In the genomic region with DNA sequence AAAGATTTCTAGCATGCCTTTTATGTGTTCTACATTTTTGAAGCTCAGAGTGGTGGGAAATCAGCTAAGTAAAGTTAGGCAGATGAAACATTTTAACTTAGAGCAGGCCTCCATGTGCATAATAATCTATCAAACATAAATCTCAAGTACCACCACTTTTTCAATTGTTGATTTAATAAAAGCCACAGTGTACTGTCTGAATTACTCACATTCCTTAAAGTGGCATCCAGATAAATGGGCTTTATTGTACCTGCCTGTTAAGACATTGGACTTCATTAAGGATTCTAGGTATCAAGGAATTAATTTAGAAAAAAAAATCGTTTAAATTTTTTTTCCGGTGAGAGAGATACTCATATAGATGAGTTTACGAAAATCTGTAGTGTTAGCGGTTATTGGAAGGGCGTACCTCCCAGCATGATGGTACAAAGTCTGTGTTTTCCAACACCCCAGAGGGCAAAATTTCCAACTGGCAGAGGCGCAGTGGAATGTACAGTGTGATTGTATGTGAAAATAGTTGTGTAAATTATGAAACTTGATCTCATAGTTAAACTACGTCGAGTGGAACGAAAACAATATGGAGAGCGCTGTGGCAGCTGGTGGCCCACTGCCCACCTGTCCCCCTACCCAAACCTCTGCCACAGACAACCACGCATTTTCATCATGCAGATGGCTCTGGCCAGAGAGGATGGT, we compare ENCODE assay signal across 13 cellular contexts. TPM values are rescaled to one million over a fixed set of nuclear protein-coding genes. Genes with fewer than 3 reads are reported as not detected.
A peak's percentile ranks its signal among the peaks of the same experiment; 100 is the strongest.
DNase-seq lines count a peak whose midpoint lies in the region; ATAC-seq and TF ChIP-seq lines count a peak whose summit lies in the region.
"Had no signal": no experiment of that assay in that cellular context is flagged by ENCODE, and none has a peak within 500 bp of the region (broad histone marks: within the 10 kb centered on the region; RNA-seq: fewer than 3 reads in every experiment).

No MANE protein-coding gene starts in this region.

- DNase-seq in right atrium auricular region (ENCODE audit: low spot score) (peak; percentile 44), Right ventricle myocardium inferior (ENCODE audit: missing footprints) (no peak), SHP77 treated with DMSO at 0.1 percent for 48 hours (lab: John Stamatoyannopoulos, UW) (peak; percentile 31), fibroblast of lung (ENCODE audit: low read depth in 2 of 2) (no peak)
- DNase-seq: activated CD8-positive, alpha-beta T cell treated with anti-CD3 and anti-CD28 coated beads for 36 hours; kidney; ovary had no signal

- no peaks in the 10 kb centered on the region for H3K36me3 ChIP-seq in right atrium auricular region
- H3K36me3 ChIP-seq in fibroblast of lung (ENCODE audit: control insufficient read depth, insufficient read depth, low read length), result peaks cover 2% of the 10 kb centered on the region
- no peaks in the 10 kb centered on the region for H3K36me3 ChIP-seq in urinary bladder (ENCODE audit: insufficient read depth)
- H3K36me3 ChIP-seq: ascending aorta, ovary had no signal

- peaks cover 58% of the 10 kb centered on the region for H3K79me2 ChIP-seq in fibroblast of lung (ENCODE audit: control insufficient read depth, insufficient read depth, low read length)

- H2AFZ ChIP-seq in fibroblast of lung (ENCODE audit: low read length), result no peak overlapping the region

- no peaks in the 10 kb centered on the region for H4K20me1 ChIP-seq in fibroblast of lung (ENCODE audit: control insufficient read depth, extremely low read depth, insufficient read depth, low read length)

- H3K9me3 ChIP-seq in right atrium auricular region (no peaks in the 10 kb centered on the region), fibroblast of lung (ENCODE audit: control insufficient read depth, insufficient read depth, low read depth, low read length) (no peaks in the 10 kb centered on the region)
- H3K9me3 ChIP-seq: ascending aorta; BLaER1 treated with 17β-estradiol and CSF1 and Interleukin-3, amounts not matched to agents 10 nM and 100 nM; ovary had no signal

- no peak for ATAC-seq in Right ventricle myocardium inferior
- no peak for ATAC-seq in HG03039 (IDR thresholded peaks at IDR 0.05; ENCODE audit: unreplicated experiment)
- ATAC-seq in GM19351 (IDR thresholded peaks at IDR 0.05; ENCODE audit: unreplicated experiment), result no peak
- no peak for ATAC-seq in HG02981 (IDR thresholded peaks at IDR 0.05; ENCODE audit: unreplicated experiment)
- ATAC-seq: activated CD8-positive, alpha-beta T cell treated with anti-CD3 and anti-CD28 coated beads for 36 hours had no signal

- no peaks in the 10 kb centered on the region for H3K27me3 ChIP-seq in right atrium auricular region
- no peaks in the 10 kb centered on the region for H3K27me3 ChIP-seq in fibroblast of lung (ENCODE audit: control insufficient read depth, insufficient read depth, low read length)
- H3K27me3 ChIP-seq: ascending aorta; BLaER1 treated with 17β-estradiol and CSF1 and Interleukin-3, amounts not matched to agents 10 nM and 100 nM; ovary had no signal

- TF ChIP-seq CTCF in right atrium auricular region (IDR thresholded peaks at IDR 0.05), result no peak
- no peak for TF ChIP-seq CTCF in fibroblast of lung (conservative IDR thresholded peaks at IDR 0.05 in 1 of 2, IDR thresholded peaks at IDR 0.05 in 1 of 2; ENCODE audit: low read depth in 1 of 2, low read length in 2 of 2)

- H3K4me1 ChIP-seq in right atrium auricular region (peaks cover 0 to 46% of the 10 kb centered on the region in 2 donors), fibroblast of lung (ENCODE audit: control insufficient read depth, extremely low read depth, insufficient read depth, low read length) (peaks cover 6% of the 10 kb centered on the region), urinary bladder (ENCODE audit: insufficient read depth) (no peaks in the 10 kb centered on the region)

- no peak overlapping the region for H3K4me3 ChIP-seq in right atrium auricular region
- no peak overlapping the region for H3K4me3 ChIP-seq in fibroblast of lung (replicated peaks in 1 of 4; ENCODE audit: control extremely low read depth in 1 of 4, insufficient read depth in 1 of 4, low read depth in 3 of 4, low read length in 4 of 4)
- H3K4me3 ChIP-seq in urinary bladder (ENCODE audit: low read depth, low read length), result no peak overlapping the region
- H3K4me3 ChIP-seq: ascending aorta; BLaER1 treated with 17β-estradiol and CSF1 and Interleukin-3, amounts not matched to agents 10 nM and 100 nM; ovary had no signal

- peak overlapping the region; percentile 27 for H3K9ac ChIP-seq in fibroblast of lung (ENCODE audit: insufficient read depth, low read length)
- H3K9ac ChIP-seq: BLaER1 treated with 17β-estradiol and CSF1 and Interleukin-3, amounts not matched to agents 10 nM and 100 nM had no signal

- intact Hi-C loops in Right ventricle myocardium inferior (cut with DNase I), result loop anchor here (5.0 to 10.0 kb wide), 2 partner anchors 183 to 276 kb away; a partner anchor contains a TSS

- peak overlapping the region in 1 of 2 donors; percentile 16 for H3K27ac ChIP-seq in right atrium auricular region
- peak overlapping the region; percentile 91 for H3K27ac ChIP-seq in fibroblast of lung (ENCODE audit: insufficient read depth, low read length)
- H3K27ac ChIP-seq in urinary bladder (ENCODE audit: low read depth), result peak overlapping the region; percentile 56
- H3K27ac ChIP-seq: ascending aorta, ovary had no signal

- WGBS in urinary bladder, result 92% methylated on average over 11 of the region's 11 CpGs

- peak overlapping the region; percentile 47 for H3K4me2 ChIP-seq in fibroblast of lung (ENCODE audit: extremely low read depth, insufficient read depth, low read length)
- H3K4me2 ChIP-seq: BLaER1 treated with 17β-estradiol and CSF1 and Interleukin-3, amounts not matched to agents 10 nM and 100 nM had no signal

RNA-seq across cellular contexts. Expression of a gene that starts 25.0 kb away (rescaled TPM):
- 10 to 100 TPM; 15.1 to 16.3 TPM for total RNA-seq in right atrium auricular region
- total RNA-seq in Right ventricle myocardium inferior, result 20.8 TPM
- total RNA-seq in fibroblast of lung, result 13.1 and 14.7 TPM in 2 replicates
- 27.9 and 41.7 TPM in 2 replicates for polyA plus RNA-seq in fibroblast of lung
- 32.0 and 39.5 TPM in 2 replicates for polyA plus RNA-seq in fibroblast of lung (2012)
- polyA minus RNA-seq in fibroblast of lung (ENCODE audit: low replicate concordance), result 28.6 and 44.8 TPM in 2 replicates
- 42.9 TPM for total RNA-seq in urinary bladder
- polyA plus RNA-seq in urinary bladder, result 26.3 TPM

Comparison
In these comparisons a context has a peak if more than half of its experiments do, and no peak if none do; other contexts are left out.
1. DNase-seq: peak in right atrium auricular region (single experiment) and SHP77 treated with DMSO at 0.1 percent for 48 hours (single experiment); none in Right ventricle myocardium inferior (single experiment) and fibroblast of lung (0 of 2).